6 cellular contexts compared by ENCODE assay signal in genomic region chr19:45729774-45730388, GRCh38.
DNase-seq lines count a peak whose midpoint lies in the region; ATAC-seq and TF ChIP-seq lines count a peak whose summit lies in the region.

No MANE protein-coding gene starts in this region.

- DNase-seq in activated T-cell treated with anti-CD3 and anti-CD28 coated beads, Interleukin-2, amount 50 U/mL, for 24 hours, result peak; percentile 45
- DNase-seq in activated T-cell treated with anti-CD3 and anti-CD28 coated beads for 4 hours (no peak), retinal pigment epithelial cell (ENCODE audit: low read depth) (no peak), globus pallidus (ENCODE audit: low spot score) (no peak), anterior cingulate cortex (lab: John Stamatoyannopoulos, UW) (no peak)
- no peak for DNase-seq in effector memory CD8-positive, alpha-beta T cell

- H3K4me3 Mint-ChIP-seq in activated T-cell treated with anti-CD3 and anti-CD28 coated beads, Interleukin-2, amount 50 U/mL, for 24 hours, result peak overlapping the region; percentile 93
- peak overlapping the region; percentile 90 to 96 for H3K4me3 Mint-ChIP-seq in effector memory CD8-positive, alpha-beta T cell

- no peak for ATAC-seq in effector memory CD8-positive, alpha-beta T cell (replicated peaks)

- no peaks in the 10 kb centered on the region for H3K9me3 Mint-ChIP-seq in activated T-cell treated with anti-CD3 and anti-CD28 coated beads, Interleukin-2, amount 50 U/mL, for 24 hours
- H3K9me3 Mint-ChIP-seq in effector memory CD8-positive, alpha-beta T cell, result no peaks in the 10 kb centered on the region

- H3K4me3 ChIP-seq in retinal pigment epithelial cell (ENCODE audit: low read length), result peak overlapping the region; percentile 95

- TF ChIP-seq CTCF in retinal pigment epithelial cell (conservative IDR thresholded peaks at IDR 0.05; ENCODE audit: low read depth, low read length), result no peak

- H3K27me3 Mint-ChIP-seq in activated T-cell treated with anti-CD3 and anti-CD28 coated beads, Interleukin-2, amount 50 U/mL, for 24 hours, result no peaks in the 10 kb centered on the region
- H3K27me3 Mint-ChIP-seq in effector memory CD8-positive, alpha-beta T cell, result no peaks in the 10 kb centered on the region

- H3K36me3 Mint-ChIP-seq in activated T-cell treated with anti-CD3 and anti-CD28 coated beads, Interleukin-2, amount 50 U/mL, for 24 hours (ENCODE audit: low read depth), result peaks cover 28% of the 10 kb centered on the region
- H3K36me3 Mint-ChIP-seq in effector memory CD8-positive, alpha-beta T cell (ENCODE audit: insufficient read depth), result peaks cover 18% of the 10 kb centered on the region

- peak overlapping the region; percentile 90 for H3K27ac Mint-ChIP-seq in activated T-cell treated with anti-CD3 and anti-CD28 coated beads, Interleukin-2, amount 50 U/mL, for 24 hours
- peak overlapping the region; percentile 95 to 96 for H3K27ac Mint-ChIP-seq in effector memory CD8-positive, alpha-beta T cell

- H3K4me1 Mint-ChIP-seq in activated T-cell treated with anti-CD3 and anti-CD28 coated beads, Interleukin-2, amount 50 U/mL, for 24 hours (ENCODE audit: low read depth), result peaks cover 36% of the 10 kb centered on the region
- peaks cover 27 to 28% of the 10 kb centered on the region in 2 donors for H3K4me1 Mint-ChIP-seq in effector memory CD8-positive, alpha-beta T cell (ENCODE audit: low read depth in 2 of 2)
